ENCODE assay signal across 8 cellular contexts in genomic region chr17:35088647-35088910, GRCh38. TPM values are rescaled to one million over a fixed set of nuclear protein-coding genes. Genes with fewer than 3 reads are reported as not detected.
A peak's percentile ranks its signal among the peaks of the same experiment; 100 is the strongest.
DNase-seq lines count a peak whose midpoint lies in the region; ATAC-seq and TF ChIP-seq lines count a peak whose summit lies in the region.

No MANE protein-coding gene starts in this region.

- H3K4me3 ChIP-seq in dorsolateral prefrontal cortex: peak overlapping the region; percentile 57 to 99 (median 95)

- H3K27ac ChIP-seq in dorsolateral prefrontal cortex: peak overlapping the region; percentile 89 to 100 (median 98)

- H3K4me3 Mint-ChIP-seq in naive thymus-derived CD8-positive, alpha-beta T cell: peak overlapping the region; percentile 89 to 98 (median 94)

- intact Hi-C loops in dorsolateral prefrontal cortex (cut with DNase I): loop anchor here (2.0 to 5.0 kb wide), 4 partner anchors 26 to 106 kb away; partner anchors contain the start of genes LIG3 (in 1 of the 2) and RFFL (in 1 of the 2)

- H3K27ac Mint-ChIP-seq in naive thymus-derived CD8-positive, alpha-beta T cell: peak overlapping the region; percentile 87 to 98 (median 96)

- peaks cover 10 to 56% (median 40%) of the 10 kb centered on the region in 4 donors for H3K4me1 Mint-ChIP-seq in naive thymus-derived CD8-positive, alpha-beta T cell

- peaks cover 0 to 7% (median 0%) of the 10 kb centered on the region in 3 donors for H3K36me3 Mint-ChIP-seq in naive thymus-derived CD8-positive, alpha-beta T cell

- peak in 5 of 56 donors; percentile 2 to 16 (median 4) for TF ChIP-seq CTCF in dorsolateral prefrontal cortex (IDR thresholded peaks at IDR 0.05 in 54 of 56, conservative IDR thresholded peaks at IDR 0.05 in 2 of 56; ENCODE audit: low read depth in 1 of 56, partially characterized antibody in 56 of 56)

- no peaks in the 10 kb centered on the region for H3K27me3 Mint-ChIP-seq in naive thymus-derived CD8-positive, alpha-beta T cell

- no peaks in the 10 kb centered on the region for H3K9me3 Mint-ChIP-seq in naive thymus-derived CD8-positive, alpha-beta T cell

- peak; percentile 34 to 68 for DNase-seq in NCI-H2081 (lab: John Stamatoyannopoulos, UW)
- DNase-seq in NCI-H2081 treated with DMSO at 0.1 percent for 48 hours (lab: John Stamatoyannopoulos, UW): no peak
- peak; percentile 25 for DNase-seq in NCI-H226
- DNase-seq in dorsolateral prefrontal cortex: peak in 1 of 10 donors; percentile 59
- DNase-seq in naive thymus-derived CD8-positive, alpha-beta T cell: no peak
- no peak for DNase-seq in NCI-H187 treated with DMSO at 0.1 percent for 48 hours (lab: John Stamatoyannopoulos, UW)

- POLR2A ChIA-PET in naive thymus-derived CD8-positive, alpha-beta T cell (lab: Charles Lee): interaction anchor here (1.0 to 4.1 kb wide), 10 partner anchors 11 to 127 kb away, joined by 3 to 34 read pairs (median 12); partner anchors contain the start of genes CCT6B, LIG3, RFFL and ZNF830

- no peaks in the 10 kb centered on the region for H3K27me3 ChIP-seq in dorsolateral prefrontal cortex

- ATAC-seq in naive thymus-derived CD8-positive, alpha-beta T cell: no peak
- no peak for ATAC-seq in GM21528 (IDR thresholded peaks at IDR 0.05; ENCODE audit: low FRiP score, unreplicated experiment)
- ATAC-seq in GM18873 (IDR thresholded peaks at IDR 0.05; ENCODE audit: low FRiP score, unreplicated experiment): no peak

RNA-seq across cellular contexts. Expression of gene RFFL, which starts 25.1 kb away (rescaled TPM):
- 100 to 1,000 TPM in 3 of 120 experiments, 10 to 100 TPM in 117; 18.0 to 137 (median 45.5) TPM for total RNA-seq in dorsolateral prefrontal cortex
- 10 to 100 TPM; 69.1 to 70.1 TPM for total RNA-seq in naive thymus-derived CD8-positive, alpha-beta T cell
- 10 to 100 TPM; 30.8 to 39.7 (median 31.9) TPM for polyA plus RNA-seq in naive thymus-derived CD8-positive, alpha-beta T cell

RNA-seq across cellular contexts. Expression of gene RAD51D, which starts 31.1 kb away (rescaled TPM):
- 10 to 100 TPM; 13.1 to 37.9 (median 23.4) TPM for total RNA-seq in dorsolateral prefrontal cortex
- total RNA-seq in naive thymus-derived CD8-positive, alpha-beta T cell: 10 to 100 TPM; 23.5 to 28.7 TPM
- 10 to 100 TPM in 1 of 3 donors, 1 to 10 TPM in 2; 6.5 to 13.6 (median 8.4) TPM for polyA plus RNA-seq in naive thymus-derived CD8-positive, alpha-beta T cell

RNA-seq across cellular contexts. Expression of gene FNDC8, which starts 32.8 kb away (rescaled TPM):
- under 1 TPM in 2 of 120 experiments, not detected in 118; 0.28 to 0.35 TPM for total RNA-seq in dorsolateral prefrontal cortex
- total RNA-seq in naive thymus-derived CD8-positive, alpha-beta T cell: not detected
- not detected for polyA plus RNA-seq in naive thymus-derived CD8-positive, alpha-beta T cell

RNA-seq across cellular contexts. Expression of gene NLE1, which starts 53.5 kb away (rescaled TPM):
- 10 to 100 TPM in 119 of 120 experiments, 1 to 10 TPM in 1; 8.0 to 21.0 (median 15.2) TPM for total RNA-seq in dorsolateral prefrontal cortex
- 10 to 100 TPM; 16.7 to 21.7 TPM for total RNA-seq in naive thymus-derived CD8-positive, alpha-beta T cell
- 1 to 10 TPM; 4.6 to 6.4 (median 5.3) TPM for polyA plus RNA-seq in naive thymus-derived CD8-positive, alpha-beta T cell

RNA-seq across cellular contexts. Expression of gene UNC45B, which starts 59.0 kb away (rescaled TPM):
- under 1 TPM in 13 of 120 experiments, not detected in 107; 0.06 to 0.45 (median 0.13) TPM for total RNA-seq in dorsolateral prefrontal cortex
- under 1 TPM; 0.36 TPM for total RNA-seq in naive thymus-derived CD8-positive, alpha-beta T cell
- polyA plus RNA-seq in naive thymus-derived CD8-positive, alpha-beta T cell: under 1 TPM; 0.15 to 0.59 (median 0.28) TPM

Comparison
In these comparisons a context has a peak if more than half of its experiments do, and no peak if none do; other contexts are left out.
1. DNase-seq: peak in NCI-H2081 (2 of 2) and NCI-H226 (single experiment); none in NCI-H2081 treated with DMSO at 0.1 percent for 48 hours (single experiment), naive thymus-derived CD8-positive, alpha-beta T cell (0 of 10) and NCI-H187 treated with DMSO at 0.1 percent for 48 hours (single experiment).